Comparison of ENCODE assay signal across 1 cellular context in genomic region chr7:150420242-150420641, GRCh38.
TF ChIP-seq lines count a peak whose summit lies in the region.

No MANE protein-coding gene starts in this region.

TF ChIP-seq in GM23338, 12 proteins besides CTCF, POLR2A, EP300 and RAD21 (continued from another document):
- no peak for TF ChIP-seq EZH2 (IDR thresholded peaks at IDR 0.05; ENCODE audit: low read depth, unreplicated experiment)
- TF ChIP-seq STAT1 (IDR thresholded peaks at IDR 0.05; ENCODE audit: unreplicated experiment), result no peak
- TF ChIP-seq, protein P1, sequence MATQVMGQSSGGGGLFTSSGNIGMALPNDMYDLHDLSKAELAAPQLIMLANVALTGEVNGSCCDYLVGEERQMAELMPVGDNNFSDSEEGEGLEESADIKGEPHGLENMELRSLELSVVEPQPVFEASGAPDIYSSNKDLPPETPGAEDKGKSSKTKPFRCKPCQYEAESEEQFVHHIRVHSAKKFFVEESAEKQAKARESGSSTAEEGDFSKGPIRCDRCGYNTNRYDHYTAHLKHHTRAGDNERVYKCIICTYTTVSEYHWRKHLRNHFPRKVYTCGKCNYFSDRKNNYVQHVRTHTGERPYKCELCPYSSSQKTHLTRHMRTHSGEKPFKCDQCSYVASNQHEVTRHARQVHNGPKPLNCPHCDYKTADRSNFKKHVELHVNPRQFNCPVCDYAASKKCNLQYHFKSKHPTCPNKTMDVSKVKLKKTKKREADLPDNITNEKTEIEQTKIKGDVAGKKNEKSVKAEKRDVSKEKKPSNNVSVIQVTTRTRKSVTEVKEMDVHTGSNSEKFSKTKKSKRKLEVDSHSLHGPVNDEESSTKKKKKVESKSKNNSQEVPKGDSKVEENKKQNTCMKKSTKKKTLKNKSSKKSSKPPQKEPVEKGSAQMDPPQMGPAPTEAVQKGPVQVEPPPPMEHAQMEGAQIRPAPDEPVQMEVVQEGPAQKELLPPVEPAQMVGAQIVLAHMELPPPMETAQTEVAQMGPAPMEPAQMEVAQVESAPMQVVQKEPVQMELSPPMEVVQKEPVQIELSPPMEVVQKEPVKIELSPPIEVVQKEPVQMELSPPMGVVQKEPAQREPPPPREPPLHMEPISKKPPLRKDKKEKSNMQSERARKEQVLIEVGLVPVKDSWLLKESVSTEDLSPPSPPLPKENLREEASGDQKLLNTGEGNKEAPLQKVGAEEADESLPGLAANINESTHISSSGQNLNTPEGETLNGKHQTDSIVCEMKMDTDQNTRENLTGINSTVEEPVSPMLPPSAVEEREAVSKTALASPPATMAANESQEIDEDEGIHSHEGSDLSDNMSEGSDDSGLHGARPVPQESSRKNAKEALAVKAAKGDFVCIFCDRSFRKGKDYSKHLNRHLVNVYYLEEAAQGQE (IDR thresholded peaks at IDR 0.05; ENCODE audit: unreplicated experiment), result no peak
- TF ChIP-seq POLR2AphosphoS5 (IDR thresholded peaks at IDR 0.05; ENCODE audit: low read depth), result no peak
